8 cellular contexts compared by ENCODE assay signal in genomic region chr16:67967183-67967955, GRCh38. TPM values are rescaled to one million over a fixed set of nuclear protein-coding genes. Genes with fewer than 3 reads are reported as not detected.
DNase-seq lines count a peak whose midpoint lies in the region; ATAC-seq and TF ChIP-seq lines count a peak whose summit lies in the region.

No MANE protein-coding gene starts in this region.

- CTCF ChIA-PET in activated CD4-positive, alpha-beta T cell treated with anti-CD3 and anti-CD28 coated beads, Interleukin-2, amount 10 ng/mL, durations not matched to agents 7 days and 5 days (lab: Charles Lee) = interaction anchor here (1.1 kb wide), 1 partner anchor 56 kb away, joined by 4 read pairs; the partner anchor contains the start of genes DDX28 and DUS2
- CTCF ChIA-PET in SK-N-SH (lab: Yijun Ruan, JAX) = interaction anchor here (0.6 to 1.0 kb wide), 3 partner anchors 151 to 405 kb away, joined by 3 read pairs; partner anchors contain the start of gene CTCF

- peak; percentile 23 for ATAC-seq in effector memory CD8-positive, alpha-beta T cell (replicated peaks)
- ATAC-seq in natural killer cell = peak in 2 of 3 donors; percentile 9 to 15
- no peak for ATAC-seq in HG02798 (IDR thresholded peaks at IDR 0.05; ENCODE audit: poor library complexity, unreplicated experiment)

- peaks cover 44% of the 10 kb centered on the region for H4K20me1 ChIP-seq in SK-N-SH (ENCODE audit: insufficient read depth)

- peak overlapping the region; percentile 90 for H3K27ac Mint-ChIP-seq in activated CD4-positive, alpha-beta T cell treated with anti-CD3 and anti-CD28 coated beads, Interleukin-2, amount 10 ng/mL, durations not matched to agents 7 days and 5 days
- H3K27ac Mint-ChIP-seq in effector memory CD8-positive, alpha-beta T cell = peak overlapping the region; percentile 87 to 92
- H3K27ac Mint-ChIP-seq in natural killer cell = peak overlapping the region; percentile 73 to 89

- no peak for TF ChIP-seq EP300 in SK-N-SH (IDR thresholded peaks at IDR 0.05; ENCODE audit: borderline replicate concordance in 1 of 2, low read depth in 1 of 2, low read length in 1 of 2)

- TF ChIP-seq CTCF in SK-N-SH (IDR thresholded peaks at IDR 0.05) (no peak), natural killer cell (IDR thresholded peaks at IDR 0.05) (no peak)

- H3K4me3 Mint-ChIP-seq in activated CD4-positive, alpha-beta T cell treated with anti-CD3 and anti-CD28 coated beads, Interleukin-2, amount 10 ng/mL, durations not matched to agents 7 days and 5 days = peak overlapping the region; percentile 91
- H3K4me3 Mint-ChIP-seq in effector memory CD8-positive, alpha-beta T cell = peak overlapping the region; percentile 91 to 92
- H3K4me3 Mint-ChIP-seq in natural killer cell = peak overlapping the region; percentile 96

- peak overlapping the region; percentile 73 to 79 for H3K4me3 ChIP-seq in SK-N-SH (ENCODE audit: low read depth in 2 of 2, low read length in 1 of 2)

- peak overlapping the region; percentile 96 for H3K4me2 ChIP-seq in SK-N-SH

- POLR2A ChIA-PET in activated CD4-positive, alpha-beta T cell treated with anti-CD3 and anti-CD28 coated beads, Interleukin-2, amount 10 ng/mL, durations not matched to agents 7 days and 5 days (lab: Charles Lee) = no interaction called here
- POLR2A ChIA-PET in SK-N-SH (lab: Yijun Ruan, JAX) = interaction anchor here (1.2 kb wide), 1 partner anchor 28 kb away, joined by 6 read pairs; no protein-coding TSS in a partner anchor

- no peaks in the 10 kb centered on the region for H3K9me3 Mint-ChIP-seq in activated CD4-positive, alpha-beta T cell treated with anti-CD3 and anti-CD28 coated beads, Interleukin-2, amount 10 ng/mL, durations not matched to agents 7 days and 5 days
- H3K9me3 Mint-ChIP-seq in effector memory CD8-positive, alpha-beta T cell = no peaks in the 10 kb centered on the region
- no peaks in the 10 kb centered on the region for H3K9me3 Mint-ChIP-seq in natural killer cell

- H3K4me1 ChIP-seq in SK-N-SH (ENCODE audit: control insufficient read depth in 1 of 2, insufficient read depth in 2 of 2, low read depth in 1 of 2, low read length in 1 of 2) = peaks cover 15 to 32% of the 10 kb centered on the region in 2 experiments; a peak in 3 of 4 replicates

- peaks cover 60% of the 10 kb centered on the region for H3K79me2 ChIP-seq in SK-N-SH (ENCODE audit: insufficient read depth)

- intact Hi-C loops in natural killer cell (cut with micrococcal nuclease) = no loop called here
- intact Hi-C loops in posterior cingulate gyrus (cut with DNase I) = no loop called here

- no peaks in the 10 kb centered on the region for H3K9me2 ChIP-seq in SK-N-SH

- TF ChIP-seq RAD21 in SK-N-SH (IDR thresholded peaks at IDR 0.05; ENCODE audit: low read length) = no peak

- H3K36me3 Mint-ChIP-seq in activated CD4-positive, alpha-beta T cell treated with anti-CD3 and anti-CD28 coated beads, Interleukin-2, amount 10 ng/mL, durations not matched to agents 7 days and 5 days (ENCODE audit: low read depth) = peaks cover 5% of the 10 kb centered on the region
- peaks cover 3% of the 10 kb centered on the region for H3K36me3 Mint-ChIP-seq in effector memory CD8-positive, alpha-beta T cell (ENCODE audit: insufficient read depth)
- no peaks in the 10 kb centered on the region for H3K36me3 Mint-ChIP-seq in natural killer cell

- no peaks in the 10 kb centered on the region for H3K27me3 ChIP-seq in SK-N-SH (ENCODE audit: insufficient read depth)

- H3F3A ChIP-seq in SK-N-SH (replicated peaks; ENCODE audit: insufficient read depth) = peaks cover 4% of the 10 kb centered on the region

- 53% methylated on average over 15 of the region's 18 CpGs for WGBS in SK-N-SH (ENCODE audit: low lambda C conversion rate)

- peak overlapping the region; percentile 96 for H3K9ac ChIP-seq in SK-N-SH

- H3K9me3 ChIP-seq in SK-N-SH = no peaks in the 10 kb centered on the region

- H3K36me3 ChIP-seq in SK-N-SH (replicated peaks in 1 of 2; ENCODE audit: control insufficient read depth in 1 of 2, insufficient read depth in 2 of 2, low read length in 1 of 2) = peaks cover 20 to 21% of the 10 kb centered on the region in 2 experiments

- DNase-seq in activated CD4-positive, alpha-beta T cell treated with anti-CD3 and anti-CD28 coated beads, Interleukin-2, amount 10 ng/mL, durations not matched to agents 7 days and 5 days = peak; percentile 12
- DNase-seq in activated CD4-positive, alpha-beta T cell treated with anti-CD3 and anti-CD28 coated beads for 1 hour = no peak
- no peak for DNase-seq in SK-N-SH
- peak in 2 of 3 experiments; percentile 11 to 27 for DNase-seq in effector memory CD8-positive, alpha-beta T cell
- DNase-seq in natural killer cell = no peak
- no peak for DNase-seq in NCI-H146 (lab: John Stamatoyannopoulos, UW)
- no peak for DNase-seq in posterior cingulate gyrus

- peaks cover 27% of the 10 kb centered on the region for H3K4me1 Mint-ChIP-seq in activated CD4-positive, alpha-beta T cell treated with anti-CD3 and anti-CD28 coated beads, Interleukin-2, amount 10 ng/mL, durations not matched to agents 7 days and 5 days
- peaks cover 19 to 23% of the 10 kb centered on the region in 2 donors for H3K4me1 Mint-ChIP-seq in effector memory CD8-positive, alpha-beta T cell (ENCODE audit: low read depth in 2 of 2)
- peaks cover 22 to 27% of the 10 kb centered on the region in 2 donors for H3K4me1 Mint-ChIP-seq in natural killer cell

- no peak overlapping the region for H2AFZ ChIP-seq in SK-N-SH (ENCODE audit: low read depth)

- peak overlapping the region; percentile 34 to 73 for H3K27ac ChIP-seq in SK-N-SH (ENCODE audit: low read depth in 2 of 2, low read length in 1 of 2)

- H3K27me3 Mint-ChIP-seq in activated CD4-positive, alpha-beta T cell treated with anti-CD3 and anti-CD28 coated beads, Interleukin-2, amount 10 ng/mL, durations not matched to agents 7 days and 5 days = no peaks in the 10 kb centered on the region
- H3K27me3 Mint-ChIP-seq in effector memory CD8-positive, alpha-beta T cell = no peaks in the 10 kb centered on the region
- H3K27me3 Mint-ChIP-seq in natural killer cell (ENCODE audit: low read depth in 2 of 2) = no peaks in the 10 kb centered on the region

TF ChIP-seq in SK-N-SH, 30 proteins besides CTCF, POLR2A, EP300 and RAD21:
- TF ChIP-seq IRF3 (IDR thresholded peaks at IDR 0.05; ENCODE audit: low read depth, low read length) (no peak), YY1 (IDR thresholded peaks at IDR 0.05; ENCODE audit: low read depth) (no peak)
TF ChIP-seq in SK-N-SH: peak in this region for 0.

RNA-seq across cellular contexts. Expression of gene SLC12A4, which starts 1.1 kb away (rescaled TPM):
- 10 to 100 TPM; 27.1 to 29.5 TPM for total RNA-seq in activated CD4-positive, alpha-beta T cell treated with anti-CD3 and anti-CD28 coated beads, Interleukin-2, amount 10 ng/mL, durations not matched to agents 7 days and 5 days
- 54.3 and 75.8 TPM in 2 replicates for polyA plus RNA-seq in SK-N-SH (2012; rRNA removed)
- polyA plus RNA-seq in SK-N-SH (2012; cell fraction: cytosol; rRNA removed) = 15.0 and 24.0 TPM in 2 replicates
- 234 and 253 TPM in 2 replicates for polyA plus RNA-seq in SK-N-SH (2012; cell fraction: nucleus; rRNA removed)
- 10 to 100 TPM; 30.0 to 47.0 (median 30.5) TPM for total RNA-seq in natural killer cell

RNA-seq across cellular contexts. Expression of gene DPEP3, which starts 12.9 kb away (rescaled TPM):
- under 1 TPM; 0.10 TPM for total RNA-seq in activated CD4-positive, alpha-beta T cell treated with anti-CD3 and anti-CD28 coated beads, Interleukin-2, amount 10 ng/mL, durations not matched to agents 7 days and 5 days
- not detected in 2 replicates for polyA plus RNA-seq in SK-N-SH (2012; rRNA removed)
- not detected in 2 replicates for polyA plus RNA-seq in SK-N-SH (2012; cell fraction: cytosol; rRNA removed)
- polyA plus RNA-seq in SK-N-SH (2012; cell fraction: nucleus; rRNA removed) = not detected in 2 replicates
- under 1 TPM; 0.53 to 1.00 (median 0.96) TPM for total RNA-seq in natural killer cell

RNA-seq across cellular contexts. Expression of gene LCAT, which starts 23.4 kb away (rescaled TPM):
- total RNA-seq in activated CD4-positive, alpha-beta T cell treated with anti-CD3 and anti-CD28 coated beads, Interleukin-2, amount 10 ng/mL, durations not matched to agents 7 days and 5 days = 10 to 100 TPM; 12.9 to 15.3 TPM
- 11.1 and 14.4 TPM in 2 replicates for polyA plus RNA-seq in SK-N-SH (2012; rRNA removed)
- polyA plus RNA-seq in SK-N-SH (2012; cell fraction: cytosol; rRNA removed) = 1.7 and 3.1 TPM in 2 replicates
- 94.0 and 97.7 TPM in 2 replicates for polyA plus RNA-seq in SK-N-SH (2012; cell fraction: nucleus; rRNA removed)
- total RNA-seq in natural killer cell = 10 to 100 TPM in 2 of 3 donors, 1 to 10 TPM in 1; 7.1 to 12.4 (median 11.5) TPM

RNA-seq across cellular contexts. Expression of gene PSMB10, which starts 30.7 kb away (rescaled TPM):
- total RNA-seq in activated CD4-positive, alpha-beta T cell treated with anti-CD3 and anti-CD28 coated beads, Interleukin-2, amount 10 ng/mL, durations not matched to agents 7 days and 5 days = 100 to 1,000 TPM; 214 to 288 TPM
- polyA plus RNA-seq in SK-N-SH (2012; rRNA removed) = 52.7 and 57.8 TPM in 2 replicates
- 28.1 and 38.0 TPM in 2 replicates for polyA plus RNA-seq in SK-N-SH (2012; cell fraction: cytosol; rRNA removed)
- 24.1 and 38.0 TPM in 2 replicates for polyA plus RNA-seq in SK-N-SH (2012; cell fraction: nucleus; rRNA removed)
- total RNA-seq in natural killer cell = 100 to 1,000 TPM; 237 to 247 (median 243) TPM

RNA-seq across cellular contexts. Expression of gene DPEP2, which starts 31.9 kb away (rescaled TPM):
- total RNA-seq in activated CD4-positive, alpha-beta T cell treated with anti-CD3 and anti-CD28 coated beads, Interleukin-2, amount 10 ng/mL, durations not matched to agents 7 days and 5 days = 10 to 100 TPM; 12.4 to 14.2 TPM
- polyA plus RNA-seq in SK-N-SH (2012; rRNA removed) = not detected in 2 replicates
- not detected in 2 replicates for polyA plus RNA-seq in SK-N-SH (2012; cell fraction: cytosol; rRNA removed)
- polyA plus RNA-seq in SK-N-SH (2012; cell fraction: nucleus; rRNA removed) = not detected in 2 replicates
- 10 to 100 TPM; 47.2 to 64.1 (median 61.8) TPM for total RNA-seq in natural killer cell

Comparison
In these comparisons a context has a peak if more than half of its experiments do, and no peak if none do; other contexts are left out.
1. DNase-seq: peak in activated CD4-positive, alpha-beta T cell treated with anti-CD3 and anti-CD28 coated beads, Interleukin-2, amount 10 ng/mL, durations not matched to agents 7 days and 5 days (single experiment) and effector memory CD8-positive, alpha-beta T cell (2 of 3); none in activated CD4-positive, alpha-beta T cell treated with anti-CD3 and anti-CD28 coated beads for 1 hour (single experiment), SK-N-SH (single experiment), natural killer cell (single experiment), NCI-H146 (single experiment) and posterior cingulate gyrus (0 of 10).
2. Peak in every context shown above with its lines, with median percentiles within 50 percentile points of each other: H3K27ac Mint-ChIP-seq and H3K4me3 Mint-ChIP-seq.